1 cellular context compared by ENCODE assay signal in the genomic region with DNA sequence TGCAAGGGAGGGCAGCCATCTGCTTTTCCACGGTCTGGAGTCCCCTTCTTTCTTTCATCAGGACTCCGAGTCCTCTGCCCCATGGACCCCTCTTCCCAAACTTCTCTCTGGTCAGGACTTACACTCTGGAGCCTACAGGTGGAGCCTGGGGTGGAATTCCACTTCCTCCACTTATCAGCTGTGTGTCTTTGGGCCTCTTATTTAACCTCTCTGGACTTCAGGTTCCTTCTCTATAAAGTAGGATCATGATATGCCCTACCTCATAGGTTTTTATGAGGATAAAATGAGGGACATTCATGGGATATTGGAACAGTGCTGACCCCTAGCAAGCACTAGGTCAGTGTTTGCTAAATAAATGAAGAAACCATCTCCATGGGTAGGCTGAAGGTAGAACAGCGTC.
TF ChIP-seq lines count a peak whose summit lies in the region.

No MANE protein-coding gene starts in this region.

TF ChIP-seq in GM23338, 12 proteins besides CTCF, POLR2A, EP300 and RAD21:
- TF ChIP-seq, protein P1, sequence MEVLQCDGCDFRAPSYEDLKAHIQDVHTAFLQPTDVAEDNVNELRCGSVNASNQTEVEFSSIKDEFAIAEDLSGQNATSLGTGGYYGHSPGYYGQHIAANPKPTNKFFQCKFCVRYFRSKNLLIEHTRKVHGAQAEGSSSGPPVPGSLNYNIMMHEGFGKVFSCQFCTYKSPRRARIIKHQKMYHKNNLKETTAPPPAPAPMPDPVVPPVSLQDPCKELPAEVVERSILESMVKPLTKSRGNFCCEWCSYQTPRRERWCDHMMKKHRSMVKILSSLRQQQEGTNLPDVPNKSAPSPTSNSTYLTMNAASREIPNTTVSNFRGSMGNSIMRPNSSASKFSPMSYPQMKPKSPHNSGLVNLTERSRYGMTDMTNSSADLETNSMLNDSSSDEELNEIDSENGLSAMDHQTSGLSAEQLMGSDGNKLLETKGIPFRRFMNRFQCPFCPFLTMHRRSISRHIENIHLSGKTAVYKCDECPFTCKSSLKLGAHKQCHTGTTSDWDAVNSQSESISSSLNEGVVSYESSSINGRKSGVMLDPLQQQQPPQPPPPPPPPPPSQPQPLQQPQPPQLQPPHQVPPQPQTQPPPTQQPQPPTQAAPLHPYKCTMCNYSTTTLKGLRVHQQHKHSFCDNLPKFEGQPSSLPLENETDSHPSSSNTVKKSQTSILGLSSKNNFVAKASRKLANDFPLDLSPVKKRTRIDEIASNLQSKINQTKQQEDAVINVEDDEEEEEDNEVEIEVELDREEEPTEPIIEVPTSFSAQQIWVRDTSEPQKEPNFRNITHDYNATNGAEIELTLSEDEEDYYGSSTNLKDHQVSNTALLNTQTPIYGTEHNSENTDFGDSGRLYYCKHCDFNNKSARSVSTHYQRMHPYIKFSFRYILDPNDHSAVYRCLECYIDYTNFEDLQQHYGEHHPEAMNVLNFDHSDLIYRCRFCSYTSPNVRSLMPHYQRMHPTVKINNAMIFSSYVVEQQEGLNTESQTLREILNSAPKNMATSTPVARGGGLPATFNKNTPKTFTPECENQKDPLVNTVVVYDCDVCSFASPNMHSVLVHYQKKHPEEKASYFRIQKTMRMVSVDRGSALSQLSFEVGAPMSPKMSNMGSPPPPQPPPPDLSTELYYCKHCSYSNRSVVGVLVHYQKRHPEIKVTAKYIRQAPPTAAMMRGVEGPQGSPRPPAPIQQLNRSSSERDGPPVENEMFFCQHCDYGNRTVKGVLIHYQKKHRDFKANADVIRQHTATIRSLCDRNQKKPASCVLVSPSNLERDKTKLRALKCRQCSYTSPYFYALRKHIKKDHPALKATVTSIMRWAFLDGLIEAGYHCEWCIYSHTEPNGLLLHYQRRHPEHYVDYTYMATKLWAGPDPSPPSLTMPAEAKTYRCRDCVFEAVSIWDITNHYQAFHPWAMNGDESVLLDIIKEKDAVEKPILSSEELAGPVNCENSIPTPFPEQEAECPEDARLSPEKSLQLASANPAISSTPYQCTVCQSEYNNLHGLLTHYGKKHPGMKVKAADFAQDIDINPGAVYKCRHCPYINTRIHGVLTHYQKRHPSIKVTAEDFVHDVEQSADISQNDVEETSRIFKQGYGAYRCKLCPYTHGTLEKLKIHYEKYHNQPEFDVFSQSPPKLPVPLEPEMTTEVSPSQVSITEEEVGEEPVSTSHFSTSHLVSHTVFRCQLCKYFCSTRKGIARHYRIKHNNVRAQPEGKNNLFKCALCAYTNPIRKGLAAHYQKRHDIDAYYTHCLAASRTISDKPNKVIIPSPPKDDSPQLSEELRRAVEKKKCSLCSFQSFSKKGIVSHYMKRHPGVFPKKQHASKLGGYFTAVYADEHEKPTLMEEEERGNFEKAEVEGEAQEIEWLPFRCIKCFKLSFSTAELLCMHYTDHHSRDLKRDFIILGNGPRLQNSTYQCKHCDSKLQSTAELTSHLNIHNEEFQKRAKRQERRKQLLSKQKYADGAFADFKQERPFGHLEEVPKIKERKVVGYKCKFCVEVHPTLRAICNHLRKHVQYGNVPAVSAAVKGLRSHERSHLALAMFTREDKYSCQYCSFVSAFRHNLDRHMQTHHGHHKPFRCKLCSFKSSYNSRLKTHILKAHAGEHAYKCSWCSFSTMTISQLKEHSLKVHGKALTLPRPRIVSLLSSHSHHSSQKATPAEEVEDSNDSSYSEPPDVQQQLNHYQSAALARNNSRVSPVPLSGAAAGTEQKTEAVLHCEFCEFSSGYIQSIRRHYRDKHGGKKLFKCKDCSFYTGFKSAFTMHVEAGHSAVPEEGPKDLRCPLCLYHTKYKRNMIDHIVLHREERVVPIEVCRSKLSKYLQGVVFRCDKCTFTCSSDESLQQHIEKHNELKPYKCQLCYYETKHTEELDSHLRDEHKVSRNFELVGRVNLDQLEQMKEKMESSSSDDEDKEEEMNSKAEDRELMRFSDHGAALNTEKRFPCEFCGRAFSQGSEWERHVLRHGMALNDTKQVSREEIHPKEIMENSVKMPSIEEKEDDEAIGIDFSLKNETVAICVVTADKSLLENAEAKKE (CRISPR knock-in tag; IDR thresholded peaks at IDR 0.05) = no peak
- TF ChIP-seq ZNF331 (CRISPR knock-in tag; IDR thresholded peaks at IDR 0.05; ENCODE audit: low read depth) = no peak
